Comparison of ENCODE assay signal across 8 cellular contexts in genomic region chr17:63446981-63447687, GRCh38. TPM values are rescaled to one million over a fixed set of nuclear protein-coding genes. Genes with fewer than 3 reads are reported as not detected.
DNase-seq lines count a peak whose midpoint lies in the region; ATAC-seq and TF ChIP-seq lines count a peak whose summit lies in the region.

No MANE protein-coding gene starts in this region.

- CTCF ChIA-PET in Panc1 (lab: Charles Lee), result no interaction called here

- H3K27ac ChIP-seq in Panc1 (ENCODE audit: low read length) (peak overlapping the region; percentile 67), iPS DF 6.9 (ENCODE audit: low read length) (no peak overlapping the region)

- H3K9me3 ChIP-seq in Panc1 (ENCODE audit: control insufficient read depth, insufficient read depth, low read depth, low read length), result no peaks in the 10 kb centered on the region
- H3K9me3 ChIP-seq in iPS DF 6.9 (ENCODE audit: control insufficient read depth, insufficient read depth, low read length), result no peaks in the 10 kb centered on the region

- H3K4me3 ChIP-seq in GM06990 (replicated peaks; ENCODE audit: low read depth, low read length) (peak overlapping the region; percentile 52), Panc1 (ENCODE audit: low read depth in 2 of 2, low read length in 2 of 2) (no peak overlapping the region; a peak in 1 of 4 replicates), iPS DF 6.9 (ENCODE audit: low read length) (peak overlapping the region; percentile 36; the same call in 1 of the 2 replicates)

- WGBS in iPS DF 6.9 (ENCODE audit: insufficient coverage, insufficient read length), result no CpG with 5 or more reads among the region's 29 CpGs

- H3K36me3 Mint-ChIP-seq in activated naive CD8-positive, alpha-beta T cell treated with anti-CD3 and anti-CD28 coated beads for 36 hours, result peaks cover 2% of the 10 kb centered on the region

- no peaks in the 10 kb centered on the region for H3K9me3 Mint-ChIP-seq in activated naive CD8-positive, alpha-beta T cell treated with anti-CD3 and anti-CD28 coated beads for 36 hours

- peak overlapping the region; percentile 79 for H3K27ac Mint-ChIP-seq in activated naive CD8-positive, alpha-beta T cell treated with anti-CD3 and anti-CD28 coated beads for 36 hours

- H3K4me3 Mint-ChIP-seq in activated naive CD8-positive, alpha-beta T cell treated with anti-CD3 and anti-CD28 coated beads for 36 hours, result peak overlapping the region; percentile 67

- H3K4me1 ChIP-seq in Panc1 (ENCODE audit: control insufficient read depth, insufficient read depth, low read length), result peaks cover 22% of the 10 kb centered on the region
- H3K4me1 ChIP-seq in iPS DF 6.9 (ENCODE audit: control insufficient read depth, insufficient read depth, low read length), result peaks cover 8% of the 10 kb centered on the region

- peaks cover 9% of the 10 kb centered on the region for H3K27me3 Mint-ChIP-seq in activated naive CD8-positive, alpha-beta T cell treated with anti-CD3 and anti-CD28 coated beads for 36 hours

- no TSS peak for BruUV-seq in Panc1 (replicated peaks; lab: Mats Ljungman, UMichigan)

- TF ChIP-seq CTCF in GM06990 (IDR thresholded peaks at IDR 0.05; ENCODE audit: insufficient read depth, low read length, poor library complexity, severe bottlenecking) (no peak), Panc1 (IDR thresholded peaks at IDR 0.05) (no peak)

- DNase-seq in GM06990 (ENCODE audit: extremely low read depth, insufficient read length) (peak; percentile 63), Panc1 (ENCODE audit: low read depth, low spot score) (no peak), iPS DF 6.9 (ENCODE audit: low read depth, low spot score) (no peak)
- peak; percentile 50 for DNase-seq in activated naive CD8-positive, alpha-beta T cell treated with anti-CD3 and anti-CD28 coated beads for 36 hours
- DNase-seq in stimulated activated CD4-positive, alpha-beta T cell treated with anti-CD3 and anti-CD28 coated beads, Interleukin-1b, Interleukin-23, amount 100 ng/mL, for 1 hour (ENCODE audit: low read depth in 2 of 2), result peak; percentile 6 to 26

- no peaks in the 10 kb centered on the region for H3K36me3 ChIP-seq in GM06990 (ENCODE audit: control insufficient read depth, insufficient read depth, low read length)
- H3K36me3 ChIP-seq in Panc1 (ENCODE audit: control insufficient read depth, insufficient read depth, low read length), result no peaks in the 10 kb centered on the region
- H3K36me3 ChIP-seq in iPS DF 6.9 (ENCODE audit: control insufficient read depth, insufficient read depth, low read length), result no peaks in the 10 kb centered on the region

- H3K27me3 ChIP-seq in GM06990 (replicated peaks; ENCODE audit: control insufficient read depth, insufficient read depth, low read length), result no peaks in the 10 kb centered on the region
- H3K27me3 ChIP-seq in Panc1 (ENCODE audit: control insufficient read depth, insufficient read depth, low read length), result no peaks in the 10 kb centered on the region
- H3K27me3 ChIP-seq in iPS DF 6.9 (ENCODE audit: control insufficient read depth, insufficient read depth, low read length), result no peaks in the 10 kb centered on the region

- intact Hi-C loops in Panc1 (cut with micrococcal nuclease; ENCODE audit: unreplicated experiment), result no loop called here

- POLR2A ChIA-PET in Panc1 (lab: Charles Lee), result interaction anchor here (0.5 kb wide), 1 partner anchor 295 kb away, joined by 5 read pairs; no protein-coding TSS in a partner anchor

- ATAC-seq in HG03103 (IDR thresholded peaks at IDR 0.05; ENCODE audit: low read depth, unreplicated experiment) (peak; percentile 12), Panc1 (no peak), HG02938 (IDR thresholded peaks at IDR 0.05; ENCODE audit: unreplicated experiment) (no peak), HG03565 (IDR thresholded peaks at IDR 0.05; ENCODE audit: unreplicated experiment) (no peak)

- H3K4me1 Mint-ChIP-seq in activated naive CD8-positive, alpha-beta T cell treated with anti-CD3 and anti-CD28 coated beads for 36 hours, result peaks cover 21% of the 10 kb centered on the region

- in situ Hi-C loops in Panc1 (cut with HindIII; ENCODE audit: low pct_unique_long_range_greater_than_20kb, low sequenced_read_pairs), result no loop called here

RNA-seq across cellular contexts. Expression of gene CYB561, which starts 1.0 kb away (rescaled TPM):
- 40.1 TPM for total RNA-seq in Panc1 (2021; ENCODE audit: unreplicated experiment)
- polyA plus RNA-seq in Panc1 (2012; ENCODE audit: insufficient read length), result 67.2 TPM
- total RNA-seq in activated naive CD8-positive, alpha-beta T cell treated with anti-CD3 and anti-CD28 coated beads for 36 hours, result 1 to 10 TPM; 1.1 to 2.2 TPM

RNA-seq across cellular contexts. Expression of gene ACE, which starts 29.7 kb away (rescaled TPM):
- total RNA-seq in Panc1 (2021; ENCODE audit: unreplicated experiment), result 4.5 TPM
- 2.8 TPM for polyA plus RNA-seq in Panc1 (2012; ENCODE audit: insufficient read length)
- total RNA-seq in activated naive CD8-positive, alpha-beta T cell treated with anti-CD3 and anti-CD28 coated beads for 36 hours, result not detected

Comparison
In these comparisons a context has a peak if more than half of its experiments do, and no peak if none do; other contexts are left out.
1. DNase-seq: peak in GM06990 (single experiment), activated naive CD8-positive, alpha-beta T cell treated with anti-CD3 and anti-CD28 coated beads for 36 hours (single experiment) and stimulated activated CD4-positive, alpha-beta T cell treated with anti-CD3 and anti-CD28 coated beads, Interleukin-1b, Interleukin-23, amount 100 ng/mL, for 1 hour (2 of 2); none in Panc1 (single experiment) and iPS DF 6.9 (single experiment).
2. H3K4me3 ChIP-seq: peak in GM06990 (single experiment) and iPS DF 6.9 (single experiment); none in Panc1 (0 of 2).
3. RNA of gene CYB561, which starts 1.0 kb away (total RNA-seq): 40.1 TPM in Panc1 (single experiment); 1.1 to 2.2 TPM in activated naive CD8-positive, alpha-beta T cell treated with anti-CD3 and anti-CD28 coated beads for 36 hours; every median in the first group is over 10 times any median in the second.